17 cellular contexts compared by ENCODE assay signal in the genomic region with DNA sequence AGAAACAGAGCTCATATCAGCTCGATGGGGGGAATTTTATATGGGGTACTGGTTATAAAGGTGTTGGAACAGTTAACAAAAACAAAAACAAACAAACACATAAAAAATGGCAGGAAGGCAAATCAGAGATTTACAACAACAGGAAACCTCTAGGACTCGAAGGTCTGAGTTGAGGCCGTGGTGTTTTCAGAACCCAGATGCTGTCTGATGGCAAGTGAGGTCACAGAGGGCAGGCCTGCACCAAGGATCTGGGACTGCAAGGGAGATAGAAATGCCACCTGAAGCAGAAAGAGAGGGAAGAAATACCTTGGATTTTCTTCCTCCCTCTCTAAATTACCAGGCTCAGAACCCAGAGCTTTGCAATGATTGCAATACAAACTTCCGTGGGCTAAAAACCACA.
DNase-seq lines count a peak whose midpoint lies in the region; ATAC-seq and TF ChIP-seq lines count a peak whose summit lies in the region.
"Had no signal": no experiment of that assay in that cellular context is flagged by ENCODE, and none has a peak within 500 bp of the region (broad histone marks: within the 10 kb centered on the region; RNA-seq: fewer than 3 reads in every experiment).

No MANE protein-coding gene starts in this region.

- H3K79me1 ChIP-seq in mesenchymal stem cell (replicated peaks; ENCODE audit: low read length, poor library complexity, severe bottlenecking) = no peaks in the 10 kb centered on the region

- 39% methylated on average over 3 of the region's 4 CpGs for WGBS in mesenchymal stem cell

- no peaks in the 10 kb centered on the region for H3K9me3 Mint-ChIP-seq in nephron progenitor cell
- H3K9me3 Mint-ChIP-seq in activated naive CD4-positive, alpha-beta T cell treated with anti-CD3 and anti-CD28 coated beads, Interleukin-2, amount 50 U/mL, for 72 hours = peaks cover 0 to 3% of the 10 kb centered on the region in 2 donors
- H3K9me3 Mint-ChIP-seq: activated naive CD8-positive, alpha-beta T cell treated with anti-CD3 and anti-CD28 coated beads, Interleukin-2, amount 10 ng/mL, durations not matched to agents 7 days and 5 days; GM23338; neural progenitor cell had no signal

- no peak overlapping the region for H3K18ac ChIP-seq in mesenchymal stem cell (ENCODE audit: low read depth in 1 of 2, low read length in 2 of 2)

- H3K27me3 ChIP-seq in mesenchymal stem cell (ENCODE audit: control insufficient read depth in 1 of 2, insufficient read depth in 1 of 2, low read length in 2 of 2) = peaks cover 0 to 4% of the 10 kb centered on the region in 2 experiments
- H3K27me3 ChIP-seq: esophagus squamous epithelium, neural progenitor cell had no signal

- TF ChIP-seq CTCF in nephron progenitor cell (IDR thresholded peaks at IDR 0.05) (no peak), coronary artery (IDR thresholded peaks at IDR 0.05) (no peak)

- H3K4me3 Mint-ChIP-seq in nephron progenitor cell = no peak overlapping the region
- H3K4me3 Mint-ChIP-seq: activated naive CD8-positive, alpha-beta T cell treated with anti-CD3 and anti-CD28 coated beads, Interleukin-2, amount 10 ng/mL, durations not matched to agents 7 days and 5 days; GM23338; neural progenitor cell had no signal

- no peak overlapping the region for H4K91ac ChIP-seq in mesenchymal stem cell (ENCODE audit: low read length)

- DNase-seq in nephron progenitor cell (no peak), mesenchymal stem cell (no peak), coronary artery (ENCODE audit: low spot score) (no peak)
- no peak for DNase-seq in activated naive CD4-positive, alpha-beta T cell treated with anti-CD3 and anti-CD28 coated beads, Interleukin-2, amount 50 U/mL, for 72 hours (ENCODE audit: low spot score in 2 of 2)
- DNase-seq: activated naive CD8-positive, alpha-beta T cell treated with anti-CD3 and anti-CD28 coated beads, Interleukin-2, amount 10 ng/mL, durations not matched to agents 7 days and 5 days; activated T-cell treated with anti-CD3 and anti-CD28 coated beads, Interleukin-2, amount 50 U/mL, for 48 hours; esophagus squamous epithelium; head of caudate nucleus; NCI-H1417 treated with DMSO at 0.1 percent for 48 hours; NCI-H226; SIG-M5; T1000 had no signal

- H4K8ac ChIP-seq in mesenchymal stem cell (ENCODE audit: low read length) = no peak overlapping the region

- ATAC-seq in GM19023 (IDR thresholded peaks at IDR 0.05; ENCODE audit: unreplicated experiment) (peak; percentile 48), GM21737 (IDR thresholded peaks at IDR 0.05; ENCODE audit: unreplicated experiment) (peak; percentile 58), HG03432 (IDR thresholded peaks at IDR 0.05; ENCODE audit: unreplicated experiment) (peak; percentile 38)
- ATAC-seq in activated naive CD4-positive, alpha-beta T cell treated with anti-CD3 and anti-CD28 coated beads, Interleukin-2, amount 50 U/mL, for 72 hours = no peak
- ATAC-seq: GM23338 had no signal

- H2BK5ac ChIP-seq in mesenchymal stem cell (ENCODE audit: low read depth, low read length, poor library complexity, severe bottlenecking) = no peak overlapping the region

- H3K23ac ChIP-seq in mesenchymal stem cell (ENCODE audit: low read length in 2 of 2) = no peak overlapping the region

- H3K4me2 ChIP-seq in mesenchymal stem cell (ENCODE audit: low read length, poor library complexity, severe bottlenecking) = no peak overlapping the region
- H3K4me2 ChIP-seq: GM23338, neural progenitor cell had no signal

- no peak overlapping the region for H2BK120ac ChIP-seq in mesenchymal stem cell (ENCODE audit: low read depth, low read length)

- H2AK5ac ChIP-seq in mesenchymal stem cell (ENCODE audit: low read length, severe bottlenecking) = no peak overlapping the region

- H3K4me1 ChIP-seq in mesenchymal stem cell (ENCODE audit: control insufficient read depth, insufficient read depth, low read depth, low read length) = no peaks in the 10 kb centered on the region
- H3K4me1 ChIP-seq: esophagus squamous epithelium had no signal

- H3K27me3 Mint-ChIP-seq in nephron progenitor cell (ENCODE audit: low read depth, poor library complexity) = peaks cover 4% of the 10 kb centered on the region

- H3K14ac ChIP-seq in mesenchymal stem cell (ENCODE audit: low read length in 2 of 2) = no peak overlapping the region

- H3K36me3 Mint-ChIP-seq in nephron progenitor cell (ENCODE audit: low read depth) = no peaks in the 10 kb centered on the region
- H3K36me3 Mint-ChIP-seq in activated naive CD4-positive, alpha-beta T cell treated with anti-CD3 and anti-CD28 coated beads, Interleukin-2, amount 50 U/mL, for 72 hours = no peaks in the 10 kb centered on the region
- H3K36me3 Mint-ChIP-seq: activated naive CD8-positive, alpha-beta T cell treated with anti-CD3 and anti-CD28 coated beads, Interleukin-2, amount 10 ng/mL, durations not matched to agents 7 days and 5 days; neural progenitor cell had no signal

- no peak overlapping the region for H2BK12ac ChIP-seq in mesenchymal stem cell (ENCODE audit: low read length in 2 of 2)

- no peak overlapping the region for H3K27ac ChIP-seq in mesenchymal stem cell (ENCODE audit: low read length, poor library complexity, severe bottlenecking)
- no peak overlapping the region for H3K27ac ChIP-seq in coronary artery
- H3K27ac ChIP-seq: esophagus squamous epithelium, neural progenitor cell had no signal

- H2AFZ ChIP-seq in mesenchymal stem cell (ENCODE audit: low read depth, low read length) = no peak overlapping the region
- H2AFZ ChIP-seq: GM23338, neural progenitor cell had no signal

- H3K9me3 ChIP-seq in mesenchymal stem cell (ENCODE audit: control insufficient read depth, low read length) = no peaks in the 10 kb centered on the region
- H3K9me3 ChIP-seq: esophagus squamous epithelium had no signal

- no peak overlapping the region for H3K4ac ChIP-seq in mesenchymal stem cell (ENCODE audit: low read depth in 1 of 2, low read length in 2 of 2)

- H3K4me3 ChIP-seq in mesenchymal stem cell (ENCODE audit: insufficient read depth in 1 of 2, low read depth in 1 of 2, low read length in 2 of 2) (no peak overlapping the region), coronary artery (no peak overlapping the region)
- H3K4me3 ChIP-seq: esophagus squamous epithelium, GM23338, neural progenitor cell had no signal

- H3K36me3 ChIP-seq in mesenchymal stem cell (ENCODE audit: control insufficient read depth in 1 of 2, insufficient read depth in 2 of 2, low read depth in 1 of 2, low read length in 2 of 2) = no peaks in the 10 kb centered on the region
- H3K36me3 ChIP-seq: esophagus squamous epithelium, neural progenitor cell had no signal

- no peak overlapping the region for H2BK15ac ChIP-seq in mesenchymal stem cell (ENCODE audit: low read depth, poor library complexity, severe bottlenecking)

- peaks cover 74% of the 10 kb centered on the region for H3K4me1 Mint-ChIP-seq in nephron progenitor cell
- H3K4me1 Mint-ChIP-seq: activated naive CD8-positive, alpha-beta T cell treated with anti-CD3 and anti-CD28 coated beads, Interleukin-2, amount 10 ng/mL, durations not matched to agents 7 days and 5 days had no signal

- peak overlapping the region; percentile 55 for H3K27ac Mint-ChIP-seq in nephron progenitor cell
- H3K27ac Mint-ChIP-seq in activated naive CD4-positive, alpha-beta T cell treated with anti-CD3 and anti-CD28 coated beads, Interleukin-2, amount 50 U/mL, for 72 hours = no peak overlapping the region
- H3K27ac Mint-ChIP-seq: activated naive CD8-positive, alpha-beta T cell treated with anti-CD3 and anti-CD28 coated beads, Interleukin-2, amount 10 ng/mL, durations not matched to agents 7 days and 5 days; GM23338; neural progenitor cell had no signal

- no peak overlapping the region for H3K9ac ChIP-seq in mesenchymal stem cell (ENCODE audit: low read length)
- H3K9ac ChIP-seq: neural progenitor cell had no signal

Comparison
In these comparisons a context has a peak if more than half of its experiments do, and no peak if none do; other contexts are left out.
1. ATAC-seq: peak in GM19023 (single experiment), GM21737 (single experiment) and HG03432 (single experiment); none in activated naive CD4-positive, alpha-beta T cell treated with anti-CD3 and anti-CD28 coated beads, Interleukin-2, amount 50 U/mL, for 72 hours (0 of 2).